22 cellular contexts compared by ENCODE assay signal in the genomic region with DNA sequence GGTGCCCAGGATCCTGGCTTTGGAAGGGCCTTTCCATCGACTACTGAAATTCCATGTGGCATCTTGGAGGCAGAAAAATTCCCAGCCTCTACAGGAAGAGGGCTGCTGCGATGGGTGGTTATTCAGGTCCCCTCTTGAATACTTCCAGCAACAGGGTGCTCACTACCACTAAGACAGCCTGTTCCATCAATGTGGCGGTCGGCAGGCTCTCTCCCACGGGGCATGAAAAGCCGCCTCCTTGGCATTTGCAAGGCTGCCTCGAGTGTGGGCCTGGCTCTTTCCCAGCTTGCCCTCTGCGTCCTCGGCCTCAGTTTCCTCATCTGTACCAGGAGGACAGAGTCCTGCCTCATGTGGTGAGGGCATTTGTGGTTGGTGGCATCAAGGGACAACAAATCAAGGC.
"Had no signal": no experiment of that assay in that cellular context is flagged by ENCODE, and none has a peak within 500 bp of the region (broad histone marks: within the 10 kb centered on the region; RNA-seq: fewer than 3 reads in every experiment).

No MANE protein-coding gene starts in this region.

- H3K36me3 ChIP-seq: esophagus muscularis mucosa, gastroesophageal sphincter, heart left ventricle, prostate gland, spleen, thoracic aorta, tibial nerve, upper lobe of left lung had no signal

- H3K79me2 ChIP-seq: hepatocyte had no signal

- H3K9me3 ChIP-seq: esophagus muscularis mucosa, gastroesophageal sphincter, heart left ventricle, mucosa of descending colon, prostate gland, spleen, thoracic aorta, tibial nerve, upper lobe of left lung had no signal

- H3K4me2 ChIP-seq: hepatocyte had no signal

- H3K9me3 Mint-ChIP-seq: mesothelial cell of epicardium; natural killer cell treated with Interleukin-12 subunit alpha and Interleukin-12 subunit beta and Interleukin-15 and Interleukin-18, amount 100 ng/mL, for 72 hours; neural crest cell; stimulated activated memory B cell treated with anti-CD40 and anti-IgM and Interleukin-4, amounts not matched to agents 10 μg/mL and 1 μg/mL and 100 μg/mL, for 72 hours had no signal

- ATAC-seq: foreskin keratinocyte; natural killer cell treated with Interleukin-12 subunit alpha and Interleukin-12 subunit beta and Interleukin-15 and Interleukin-18, amount 100 ng/mL, for 72 hours; stimulated activated memory B cell treated with anti-CD40 and anti-IgM and Interleukin-4, amounts not matched to agents 10 μg/mL and 1 μg/mL and 100 μg/mL, for 72 hours; stimulated activated naive CD8-positive, alpha-beta T cell treated with anti-CD3 and anti-CD28 coated beads, Interleukin-15, Interleukin-2, amounts not matched to agents 100 U/mL and 50 U/mL, for 24 hours had no signal

- H3K27ac ChIP-seq: esophagus muscularis mucosa, foreskin keratinocyte, gastroesophageal sphincter, hepatocyte, prostate gland, skin epidermis, tibial nerve had no signal

- H3K4me1 ChIP-seq: foreskin keratinocyte, prostate gland had no signal

- H3K4me1 Mint-ChIP-seq: mesothelial cell of epicardium; stimulated activated memory B cell treated with anti-CD40 and anti-IgM and Interleukin-4, amounts not matched to agents 10 μg/mL and 1 μg/mL and 100 μg/mL, for 72 hours had no signal

- H3K36me3 Mint-ChIP-seq: mesothelial cell of epicardium; naive B cell; natural killer cell treated with Interleukin-12 subunit alpha and Interleukin-12 subunit beta and Interleukin-15 and Interleukin-18, amount 100 ng/mL, for 72 hours; stimulated activated memory B cell treated with anti-CD40 and anti-IgM and Interleukin-4, amounts not matched to agents 10 μg/mL and 1 μg/mL and 100 μg/mL, for 72 hours had no signal

- DNase-seq: effector memory CD4-positive, alpha-beta T cell; foreskin keratinocyte; kidney glomerular epithelial cell; mesenchymal stem cell; naive B cell; stimulated activated CD4-positive, alpha-beta T cell treated with anti-CD3 and anti-CD28 coated beads, Interleukin-4, amount 100 ng/mL, for 4 hours; stimulated activated naive CD8-positive, alpha-beta T cell treated with anti-CD3 and anti-CD28 coated beads, Interleukin-15, Interleukin-2, amounts not matched to agents 100 U/mL and 50 U/mL, for 24 hours had no signal

- H3K27me3 ChIP-seq: foreskin keratinocyte, hepatocyte, tibial nerve, upper lobe of left lung had no signal

- H3K27ac Mint-ChIP-seq: mesothelial cell of epicardium; naive B cell; natural killer cell treated with Interleukin-12 subunit alpha and Interleukin-12 subunit beta and Interleukin-15 and Interleukin-18, amount 100 ng/mL, for 72 hours; stimulated activated memory B cell treated with anti-CD40 and anti-IgM and Interleukin-4, amounts not matched to agents 10 μg/mL and 1 μg/mL and 100 μg/mL, for 72 hours had no signal

- H3K4me3 Mint-ChIP-seq: mesothelial cell of epicardium; naive B cell; natural killer cell treated with Interleukin-12 subunit alpha and Interleukin-12 subunit beta and Interleukin-15 and Interleukin-18, amount 100 ng/mL, for 72 hours; neural crest cell; stimulated activated memory B cell treated with anti-CD40 and anti-IgM and Interleukin-4, amounts not matched to agents 10 μg/mL and 1 μg/mL and 100 μg/mL, for 72 hours had no signal

- H2AFZ ChIP-seq: hepatocyte had no signal

- H3K4me3 ChIP-seq: hepatocyte, mucosa of descending colon, prostate gland, skin epidermis, spleen, tibial nerve had no signal
